Comparison of ENCODE assay signal across 1 cellular context in the genomic region with DNA sequence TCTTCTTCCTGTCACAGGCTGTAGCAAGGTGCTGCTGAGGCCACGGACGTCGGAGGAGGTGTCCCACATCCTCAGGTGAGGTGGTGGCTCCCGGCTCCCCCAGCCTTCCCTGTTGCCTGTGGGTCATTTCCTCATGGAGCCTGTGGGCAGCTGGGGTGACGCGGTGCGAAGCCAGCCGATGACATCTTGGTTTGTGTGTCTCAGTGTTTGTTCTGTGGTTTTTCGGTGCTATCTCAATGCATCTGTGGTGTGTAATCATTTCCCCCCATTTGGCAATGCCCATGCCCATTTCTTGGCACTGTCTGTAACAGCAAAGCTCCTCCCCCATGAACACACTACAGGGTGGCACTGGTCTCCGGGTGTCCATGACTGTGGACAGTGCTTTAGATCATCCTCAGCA.
TF ChIP-seq lines count a peak whose summit lies in the region.

No MANE protein-coding gene starts in this region.

TF ChIP-seq in HepG2, 621 proteins besides CTCF, POLR2A, EP300 and RAD21:
- TF ChIP-seq, protein P1, sequence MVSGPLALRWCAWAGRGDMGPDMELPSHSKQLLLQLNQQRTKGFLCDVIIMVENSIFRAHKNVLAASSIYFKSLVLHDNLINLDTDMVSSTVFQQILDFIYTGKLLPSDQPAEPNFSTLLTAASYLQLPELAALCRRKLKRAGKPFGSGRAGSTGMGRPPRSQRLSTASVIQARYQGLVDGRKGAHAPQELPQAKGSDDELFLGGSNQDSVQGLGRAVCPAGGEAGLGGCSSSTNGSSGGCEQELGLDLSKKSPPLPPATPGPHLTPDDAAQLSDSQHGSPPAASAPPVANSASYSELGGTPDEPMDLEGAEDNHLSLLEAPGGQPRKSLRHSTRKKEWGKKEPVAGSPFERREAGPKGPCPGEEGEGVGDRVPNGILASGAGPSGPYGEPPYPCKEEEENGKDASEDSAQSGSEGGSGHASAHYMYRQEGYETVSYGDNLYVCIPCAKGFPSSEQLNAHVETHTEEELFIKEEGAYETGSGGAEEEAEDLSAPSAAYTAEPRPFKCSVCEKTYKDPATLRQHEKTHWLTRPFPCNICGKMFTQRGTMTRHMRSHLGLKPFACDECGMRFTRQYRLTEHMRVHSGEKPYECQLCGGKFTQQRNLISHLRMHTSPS (CRISPR knock-in tag; IDR thresholded peaks at IDR 0.05; ENCODE audit: low read depth), result 0 out of 2 replicates have a peak, but pooled peaks have one; percentile 28
- TF ChIP-seq ZBTB38 (CRISPR knock-in tag; IDR thresholded peaks at IDR 0.05) (0 out of 2 replicates have a peak, but pooled peaks have one; percentile 17), FOXO4 (CRISPR knock-in tag; conservative IDR thresholded peaks at IDR 0.05) (0 out of 2 replicates have a peak, but pooled peaks have one; percentile 1), CBFB (CRISPR knock-in tag; IDR thresholded peaks at IDR 0.05) (0 out of 2 replicates have a peak, but pooled peaks have one; percentile 12), SIN3B (IDR thresholded peaks at IDR 0.05; ENCODE audit: low read length) (no peak), KLF12 (CRISPR knock-in tag; IDR thresholded peaks at IDR 0.05; ENCODE audit: borderline replicate concordance) (no peak), ZNF672 (CRISPR knock-in tag; IDR thresholded peaks at IDR 0.05) (no peak), CHCHD3 (CRISPR knock-in tag; IDR thresholded peaks at IDR 0.05) (0 out of 2 replicates have a peak, but pooled peaks have one; percentile 49)
